ENCODE assay signal across 9 cellular contexts in genomic region chr16:89247734-89248075, GRCh38. TPM values are rescaled to one million over a fixed set of nuclear protein-coding genes. Genes with fewer than 3 reads are reported as not detected.
DNase-seq lines count a peak whose midpoint lies in the region; ATAC-seq and TF ChIP-seq lines count a peak whose summit lies in the region.
"Not testable (repeated sequence)": the region's sequence is repeated elsewhere in the genome, so short reads cannot be mapped to it uniquely, and the experiment has no call there.
"Had no signal": no experiment of that assay in that cellular context is flagged by ENCODE, and none has a peak within 500 bp of the region (broad histone marks: within the 10 kb centered on the region; RNA-seq: fewer than 3 reads in every experiment).

No MANE protein-coding gene starts in this region.

- not testable (repeated sequence) for DNase-seq in activated CD4-positive, alpha-beta T cell treated with anti-CD3 and anti-CD28 coated beads for 36 hours; mammary epithelial cell; foreskin keratinocyte; mesenchymal stem cell; sciatic nerve (ENCODE audit: low spot score)

- not testable (repeated sequence) for H3K23ac ChIP-seq in mesenchymal stem cell (ENCODE audit: low read length in 2 of 2)

- H3K4me3 ChIP-seq in HUES6 (ENCODE audit: low read depth, low read length), result peak overlapping the region; percentile 68
- peak overlapping the region in 2 of 3 experiments; percentile 39 to 55 for H3K4me3 ChIP-seq in mammary epithelial cell (replicated peaks in 1 of 3; ENCODE audit: insufficient read depth in 1 of 3, low read depth in 2 of 3, low read length in 3 of 3)
- peak overlapping the region; percentile 59 to 74 for H3K4me3 ChIP-seq in mesenchymal stem cell (ENCODE audit: insufficient read depth in 1 of 2, low read depth in 1 of 2, low read length in 2 of 2)

- intact Hi-C loops in activated CD4-positive, alpha-beta T cell treated with anti-CD3 and anti-CD28 coated beads for 36 hours (cut with DNase I, micrococcal nuclease), result loop anchor here in 1 of 2 experiments (1.0 to 10.0 kb wide), 14 partner anchors 10 to 1293 kb away; partner anchors contain the start of genes ANKRD11, BANP, CDH15 and CHMP1A
- intact Hi-C loops in mammary epithelial cell (cut with micrococcal nuclease); sciatic nerve (cut with DNase I): not testable (repeated sequence)

- H3K36me3 Mint-ChIP-seq in activated CD4-positive, alpha-beta T cell treated with anti-CD3 and anti-CD28 coated beads for 36 hours (ENCODE audit: low read depth), result peaks cover 10% of the 10 kb centered on the region

- peak; percentile 28 for ATAC-seq in GM19043 (IDR thresholded peaks at IDR 0.05; ENCODE audit: low read depth, unreplicated experiment)
- peak; percentile 37 for ATAC-seq in activated CD4-positive, alpha-beta T cell treated with anti-CD3 and anti-CD28 coated beads for 36 hours
- peak; percentile 57 for ATAC-seq in foreskin keratinocyte
- peak; percentile 18 for ATAC-seq in sciatic nerve

- not testable (repeated sequence) for H3K9me3 Mint-ChIP-seq in activated CD4-positive, alpha-beta T cell treated with anti-CD3 and anti-CD28 coated beads for 36 hours (ENCODE audit: low read depth)

- not testable (repeated sequence) for H3K4me1 ChIP-seq in HUES6 (ENCODE audit: control insufficient read depth, insufficient read depth, low read length); mammary epithelial cell (ENCODE audit: insufficient read depth, low read length); foreskin keratinocyte; mesenchymal stem cell (ENCODE audit: control insufficient read depth, insufficient read depth, low read depth, low read length)

- H4K20me1 ChIP-seq in mammary epithelial cell (ENCODE audit: insufficient read depth, low read length), result not testable (repeated sequence)

- H3K14ac ChIP-seq in mesenchymal stem cell (ENCODE audit: low read length in 2 of 2), result not testable (repeated sequence)

- H2BK120ac ChIP-seq in mesenchymal stem cell (ENCODE audit: low read depth, low read length), result not testable (repeated sequence)

- H4K91ac ChIP-seq in mesenchymal stem cell (ENCODE audit: low read length), result not testable (repeated sequence)

- not testable (repeated sequence) for H3K27ac Mint-ChIP-seq in activated CD4-positive, alpha-beta T cell treated with anti-CD3 and anti-CD28 coated beads for 36 hours

- H4K8ac ChIP-seq in mesenchymal stem cell (ENCODE audit: low read length), result not testable (repeated sequence)

- CTCF ChIA-PET in activated CD4-positive, alpha-beta T cell treated with anti-CD3 and anti-CD28 coated beads for 36 hours (lab: Charles Lee), result interaction anchor here (0.6 to 1.2 kb wide), 4 partner anchors 31 to 462 kb away, joined by 3 to 7 read pairs (median 4); partner anchors contain the start of gene ZNF778
- CTCF ChIA-PET in mammary epithelial cell (lab: Charles Lee; ENCODE audit: low non-redundant PET), result interaction anchor here (0.6 kb wide), 1 partner anchor 45 kb away, joined by 3 read pairs; no protein-coding TSS in a partner anchor

- H3K79me2 ChIP-seq in mammary epithelial cell (ENCODE audit: insufficient read depth, low read length), result not testable (repeated sequence)

- not testable (repeated sequence) for H2BK5ac ChIP-seq in mesenchymal stem cell (ENCODE audit: low read depth, low read length, poor library complexity, severe bottlenecking)

- peaks cover 22% of the 10 kb centered on the region for H3K27me3 ChIP-seq in HUES6 (ENCODE audit: control insufficient read depth, insufficient read depth, low read length)
- not testable (repeated sequence) for H3K27me3 ChIP-seq in mammary epithelial cell (ENCODE audit: insufficient read depth, low read length); foreskin keratinocyte; mesenchymal stem cell (ENCODE audit: control insufficient read depth in 1 of 2, insufficient read depth in 1 of 2, low read length in 2 of 2)

- H3K4ac ChIP-seq in mesenchymal stem cell (ENCODE audit: low read depth in 1 of 2, low read length in 2 of 2), result not testable (repeated sequence)

- H2BK12ac ChIP-seq in mesenchymal stem cell (ENCODE audit: low read length in 2 of 2), result not testable (repeated sequence)

- H3K9ac ChIP-seq in HUES6 (ENCODE audit: low read length) (peak overlapping the region; percentile 31), mesenchymal stem cell (ENCODE audit: low read length) (peak overlapping the region; percentile 43)
- not testable (repeated sequence) for H3K9ac ChIP-seq in mammary epithelial cell (ENCODE audit: insufficient read depth, low read length)

- WGBS in mammary epithelial cell (ENCODE audit: low coverage, missing lambda C conversion rate), result 3% methylated on average over 12 of the region's 45 CpGs
- 4% methylated on average over 29 of the region's 45 CpGs for WGBS in mesenchymal stem cell

- not testable (repeated sequence) for H3K9me3 ChIP-seq in HUES6 (ENCODE audit: control insufficient read depth, insufficient read depth, low read depth, low read length); mammary epithelial cell (replicated peaks; ENCODE audit: insufficient read depth, low read length); mesenchymal stem cell (ENCODE audit: control insufficient read depth, low read length)

- not testable (repeated sequence) for H3K27me3 Mint-ChIP-seq in activated CD4-positive, alpha-beta T cell treated with anti-CD3 and anti-CD28 coated beads for 36 hours

- not testable (repeated sequence) for H3K18ac ChIP-seq in mesenchymal stem cell (ENCODE audit: low read depth in 1 of 2, low read length in 2 of 2)

- POLR2A ChIA-PET in activated CD4-positive, alpha-beta T cell treated with anti-CD3 and anti-CD28 coated beads for 36 hours (lab: Charles Lee), result interaction anchor here (1.0 kb wide), 2 partner anchors 30 to 55 kb away, joined by 5 to 6 read pairs; partner anchors contain the start of gene ZNF778

- not testable (repeated sequence) for H3K79me1 ChIP-seq in mesenchymal stem cell (replicated peaks; ENCODE audit: low read length, poor library complexity, severe bottlenecking)

- peak overlapping the region; percentile 67 for H3K4me2 ChIP-seq in mammary epithelial cell (ENCODE audit: insufficient read depth, low read depth, low read length)
- peak overlapping the region; percentile 62 for H3K4me2 ChIP-seq in mesenchymal stem cell (ENCODE audit: low read length, poor library complexity, severe bottlenecking)

- H3K36me3 ChIP-seq in HUES6 (ENCODE audit: control insufficient read depth, insufficient read depth, low read length); mammary epithelial cell (ENCODE audit: insufficient read depth, low read length); mesenchymal stem cell (ENCODE audit: control insufficient read depth in 1 of 2, insufficient read depth in 2 of 2, low read depth in 1 of 2, low read length in 2 of 2): not testable (repeated sequence)

- H2AFZ ChIP-seq in mammary epithelial cell (ENCODE audit: low read depth, low read length) (peak overlapping the region; percentile 80), mesenchymal stem cell (ENCODE audit: low read depth, low read length) (peak overlapping the region; percentile 54)

- H3K4me3 Mint-ChIP-seq in activated CD4-positive, alpha-beta T cell treated with anti-CD3 and anti-CD28 coated beads for 36 hours, result peak overlapping the region; percentile 71

- not testable (repeated sequence) for TF ChIP-seq CTCF in mammary epithelial cell (conservative IDR thresholded peaks at IDR 0.05 in 1 of 2, IDR thresholded peaks at IDR 0.05 in 1 of 2; ENCODE audit: extremely low read depth in 1 of 2, insufficient read depth in 1 of 2, low read depth in 1 of 2, low read length in 2 of 2); foreskin keratinocyte (conservative IDR thresholded peaks at IDR 0.05)

- H3K4me1 Mint-ChIP-seq in activated CD4-positive, alpha-beta T cell treated with anti-CD3 and anti-CD28 coated beads for 36 hours, result peaks cover 15% of the 10 kb centered on the region

- dilution Hi-C loops in mammary epithelial cell (cut with HindIII; ENCODE audit: low sequenced_read_pairs), result not testable (repeated sequence)

- in situ Hi-C loops in mammary epithelial cell (cut with MboI; ENCODE audit: low sequenced_read_pairs in 2 of 2), result not testable (repeated sequence)

- not testable (repeated sequence) for H3K27ac ChIP-seq in HUES6 (ENCODE audit: low read depth, low read length); mammary epithelial cell (ENCODE audit: insufficient read depth, low read depth, low read length); foreskin keratinocyte; mesenchymal stem cell (ENCODE audit: low read length, poor library complexity, severe bottlenecking)

- BruUV-seq in mammary epithelial cell (replicated peaks; lab: Mats Ljungman, UMichigan), result not testable (repeated sequence)

- not testable (repeated sequence) for H2AK5ac ChIP-seq in mesenchymal stem cell (ENCODE audit: low read length, severe bottlenecking)

- H2BK15ac ChIP-seq in mesenchymal stem cell (ENCODE audit: low read depth, poor library complexity, severe bottlenecking), result not testable (repeated sequence)

RNA-seq across cellular contexts. Expression of gene ZNF778, which starts 30.2 kb away (rescaled TPM):
- 1 to 10 TPM; 4.7 to 5.0 TPM for total RNA-seq in activated CD4-positive, alpha-beta T cell treated with anti-CD3 and anti-CD28 coated beads for 36 hours
- total RNA-seq in mammary epithelial cell (10 to 100 TPM in 1 of 2 donors, 1 to 10 TPM in 1; 8.5 to 10.2 TPM), foreskin keratinocyte (4.2 and 4.3 TPM in 2 replicates), sciatic nerve (9.8 TPM)
- polyA plus RNA-seq in mammary epithelial cell (4.3 TPM), foreskin keratinocyte (1.1 and 1.6 TPM in 2 replicates)
- 6.8 TPM for polyA minus RNA-seq in mammary epithelial cell
- 3.8 TPM for polyA plus RNA-seq in mesenchymal stem cell (2013, experiment 1 of 2)
- polyA plus RNA-seq in mesenchymal stem cell (2013, experiment 2 of 2), result 4.3 TPM

RNA-seq across cellular contexts. Expression of gene SLC22A31, which starts 47.4 kb away (rescaled TPM):
- total RNA-seq in activated CD4-positive, alpha-beta T cell treated with anti-CD3 and anti-CD28 coated beads for 36 hours, result 1 to 10 TPM in 1 of 2 experiments, under 1 TPM in 1; 0.49 to 1.3 TPM
- total RNA-seq in mammary epithelial cell (under 1 TPM in 1 of 2 donors, not detected in 1; 0.45 TPM), foreskin keratinocyte (0.14 TPM in 1 of 2 replicates, not detected in the other), sciatic nerve (0.98 TPM)
- polyA plus RNA-seq in mammary epithelial cell (not detected), foreskin keratinocyte (0.15 and 0.20 TPM in 2 replicates)
- not detected for polyA minus RNA-seq in mammary epithelial cell
- polyA plus RNA-seq in mesenchymal stem cell (2013, experiment 1 of 2), result 0.99 TPM
- polyA plus RNA-seq in mesenchymal stem cell (2013, experiment 2 of 2), result 1.00 TPM
- total RNA-seq: HT1080, SK-MEL-5 had no signal
